25 cellular contexts compared by ENCODE assay signal in the genomic region with DNA sequence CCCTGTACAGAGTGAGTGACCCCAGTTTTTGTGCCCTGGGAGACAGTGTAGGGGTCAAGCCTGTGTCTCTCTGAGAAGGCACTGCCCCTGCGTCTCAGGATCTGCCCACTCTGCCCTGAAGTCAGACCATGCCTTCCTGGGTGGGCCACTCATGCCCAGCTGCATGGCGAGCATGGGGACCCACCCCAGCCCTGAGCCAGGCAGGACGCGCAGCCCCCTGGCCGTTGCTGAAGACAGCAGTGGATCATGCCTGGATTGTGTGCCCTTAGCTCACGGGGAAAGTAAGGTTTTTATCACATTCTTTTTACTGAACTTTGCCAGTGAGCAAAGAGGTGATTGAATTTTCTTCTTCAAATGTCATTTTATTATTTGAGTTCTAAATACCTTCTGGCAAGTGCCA.
DNase-seq lines count a peak whose midpoint lies in the region; ATAC-seq and TF ChIP-seq lines count a peak whose summit lies in the region.
"Had no signal": no experiment of that assay in that cellular context is flagged by ENCODE, and none has a peak within 500 bp of the region (broad histone marks: within the 10 kb centered on the region; RNA-seq: fewer than 3 reads in every experiment).

No MANE protein-coding gene starts in this region.

- CTCF ChIA-PET in T-cell (lab: Charles Lee): no interaction called here

- H3K36me3 ChIP-seq in CD4-positive, CD25-positive, alpha-beta regulatory T cell (ENCODE audit: control insufficient read depth, insufficient read depth, low read length): peaks cover 83% of the 10 kb centered on the region

- H3K9me3 ChIP-seq in CD4-positive, CD25-positive, alpha-beta regulatory T cell (ENCODE audit: control insufficient read depth in 2 of 2, low read length in 2 of 2): no peaks in the 10 kb centered on the region
- no peaks in the 10 kb centered on the region for H3K9me3 ChIP-seq in T-helper 17 cell (ENCODE audit: control insufficient read depth, low read length, poor library complexity, severe bottlenecking)
- H3K9me3 ChIP-seq: ascending aorta, SJSA1, thoracic aorta had no signal

- no peak overlapping the region for H3K27ac ChIP-seq in CD4-positive, CD25-positive, alpha-beta regulatory T cell (ENCODE audit: insufficient read depth, low read length, poor library complexity, severe bottlenecking)
- H3K27ac ChIP-seq in substantia nigra (ENCODE audit: low read depth, low read length, poor library complexity, severe bottlenecking): no peak overlapping the region
- H3K27ac ChIP-seq: ascending aorta, SJSA1, thoracic aorta, VCaP had no signal

- no peak overlapping the region for H3K4me3 ChIP-seq in CD4-positive, CD25-positive, alpha-beta regulatory T cell (ENCODE audit: low read depth, low read length)
- H3K4me3 ChIP-seq: ascending aorta, dorsolateral prefrontal cortex, SJSA1, thoracic aorta had no signal

- no peaks in the 10 kb centered on the region for H3K27me3 Mint-ChIP-seq in CD4-positive, CD25-positive, alpha-beta regulatory T cell
- H3K27me3 Mint-ChIP-seq in T-cell (no peaks in the 10 kb centered on the region), brain (no peaks in the 10 kb centered on the region), nephron progenitor cell (ENCODE audit: low read depth, poor library complexity) (no peaks in the 10 kb centered on the region), T-helper 17 cell (no peaks in the 10 kb centered on the region)
- H3K27me3 Mint-ChIP-seq: activated CD4-positive, alpha-beta T cell treated with anti-CD3 and anti-CD28 coated beads, Interleukin-2, amount 10 ng/mL, durations not matched to agents 7 days and 5 days; CD8-positive, alpha-beta memory T cell; stimulated activated memory B cell treated with anti-CD40 and anti-IgM and Interleukin-4, amounts not matched to agents 10 μg/mL and 1 μg/mL and 100 μg/mL, for 72 hours had no signal

- TF ChIP-seq CTCF in brain (conservative IDR thresholded peaks at IDR 0.05) (no peak), nephron progenitor cell (IDR thresholded peaks at IDR 0.05) (no peak)

- H3K27ac Mint-ChIP-seq in CD4-positive, CD25-positive, alpha-beta regulatory T cell: peak overlapping the region in 2 of 3 donors; percentile 76 to 82
- H3K27ac Mint-ChIP-seq in T-cell: peak overlapping the region; percentile 25 to 56
- H3K27ac Mint-ChIP-seq in brain: peak overlapping the region in 3 of 5 experiments; percentile 73 to 85 (median 82)
- peak overlapping the region; percentile 96 for H3K27ac Mint-ChIP-seq in nephron progenitor cell
- no peak overlapping the region for H3K27ac Mint-ChIP-seq in T-helper 17 cell
- H3K27ac Mint-ChIP-seq: activated CD4-positive, alpha-beta T cell treated with anti-CD3 and anti-CD28 coated beads, Interleukin-2, amount 10 ng/mL, durations not matched to agents 7 days and 5 days; stimulated activated memory B cell treated with anti-CD40 and anti-IgM and Interleukin-4, amounts not matched to agents 10 μg/mL and 1 μg/mL and 100 μg/mL, for 72 hours had no signal

- H3K36me3 Mint-ChIP-seq in CD4-positive, CD25-positive, alpha-beta regulatory T cell: peaks cover 63% of the 10 kb centered on the region
- H3K36me3 Mint-ChIP-seq in T-cell (peaks cover 74% of the 10 kb centered on the region), brain (peaks cover 87% of the 10 kb centered on the region), nephron progenitor cell (ENCODE audit: low read depth) (peaks cover 76% of the 10 kb centered on the region), T-helper 17 cell (ENCODE audit: low read depth) (peaks cover 15% of the 10 kb centered on the region)

- DNase-seq in CD4-positive, CD25-positive, alpha-beta regulatory T cell: no peak
- DNase-seq in T-cell (no peak), nephron progenitor cell (no peak), T-helper 17 cell (no peak), substantia nigra (lab: John Stamatoyannopoulos, UW) (no peak)
- DNase-seq: activated CD4-positive, alpha-beta T cell treated with anti-CD3 and anti-CD28 coated beads, Interleukin-2, amount 10 ng/mL, durations not matched to agents 7 days and 5 days; activated CD8-positive, alpha-beta memory T cell treated with anti-CD3 and anti-CD28 coated beads, Interleukin-2, amount 50 U/mL, for 48 hours; activated effector memory CD4-positive, alpha-beta T cell treated with anti-CD3 and anti-CD28 coated beads, Interleukin-2, amount 50 U/mL, for 16 hours; CD8-positive, alpha-beta memory T cell; central memory CD4-positive, alpha-beta T cell; dorsolateral prefrontal cortex; Kasumi-1; mammary epithelial cell; NCI-H187; NCI-H526 treated with DMSO at 0.1 percent for 48 hours; small intestine; stimulated activated CD4-positive, alpha-beta T cell treated with anti-CD3 and anti-CD28 coated beads, Interleukin-2, amount 100 ng/mL, for 48 hours had no signal

- no peaks in the 10 kb centered on the region for H3K27me3 ChIP-seq in CD4-positive, CD25-positive, alpha-beta regulatory T cell (ENCODE audit: control insufficient read depth, insufficient read depth, low read length)
- H3K27me3 ChIP-seq: ascending aorta, dorsolateral prefrontal cortex, SJSA1 had no signal

- H3K4me3 Mint-ChIP-seq in CD4-positive, CD25-positive, alpha-beta regulatory T cell: no peak overlapping the region
- H3K4me3 Mint-ChIP-seq in T-cell (no peak overlapping the region), brain (no peak overlapping the region), nephron progenitor cell (peak overlapping the region; percentile 49), T-helper 17 cell (no peak overlapping the region)
- H3K4me3 Mint-ChIP-seq: activated CD4-positive, alpha-beta T cell treated with anti-CD3 and anti-CD28 coated beads, Interleukin-2, amount 10 ng/mL, durations not matched to agents 7 days and 5 days; CD8-positive, alpha-beta memory T cell; stimulated activated memory B cell treated with anti-CD40 and anti-IgM and Interleukin-4, amounts not matched to agents 10 μg/mL and 1 μg/mL and 100 μg/mL, for 72 hours had no signal

- no peaks in the 10 kb centered on the region for H3K9me3 Mint-ChIP-seq in CD4-positive, CD25-positive, alpha-beta regulatory T cell
- no peaks in the 10 kb centered on the region for H3K9me3 Mint-ChIP-seq in T-cell
- H3K9me3 Mint-ChIP-seq in brain: no peaks in the 10 kb centered on the region
- H3K9me3 Mint-ChIP-seq in nephron progenitor cell: no peaks in the 10 kb centered on the region
- H3K9me3 Mint-ChIP-seq: activated CD4-positive, alpha-beta T cell treated with anti-CD3 and anti-CD28 coated beads, Interleukin-2, amount 10 ng/mL, durations not matched to agents 7 days and 5 days; CD8-positive, alpha-beta memory T cell; stimulated activated memory B cell treated with anti-CD40 and anti-IgM and Interleukin-4, amounts not matched to agents 10 μg/mL and 1 μg/mL and 100 μg/mL, for 72 hours had no signal

- POLR2A ChIA-PET in T-cell (lab: Charles Lee): no interaction called here

- peaks cover 5 to 51% (median 16%) of the 10 kb centered on the region in 4 donors for H3K4me1 Mint-ChIP-seq in CD4-positive, CD25-positive, alpha-beta regulatory T cell
- peaks cover 40 to 52% (median 42%) of the 10 kb centered on the region in 3 donors for H3K4me1 Mint-ChIP-seq in T-cell
- H3K4me1 Mint-ChIP-seq in brain: peaks cover 39% of the 10 kb centered on the region
- H3K4me1 Mint-ChIP-seq in nephron progenitor cell: peaks cover 89% of the 10 kb centered on the region
- peaks cover 14% of the 10 kb centered on the region for H3K4me1 Mint-ChIP-seq in T-helper 17 cell

- H3K4me1 ChIP-seq in CD4-positive, CD25-positive, alpha-beta regulatory T cell (ENCODE audit: control insufficient read depth, insufficient read depth, low read length, poor library complexity, severe bottlenecking): no peaks in the 10 kb centered on the region
- H3K4me1 ChIP-seq: ascending aorta, SJSA1 had no signal

- no peak for ATAC-seq in CD4-positive, CD25-positive, alpha-beta regulatory T cell (ENCODE audit: low read depth in 2 of 2)
- no peak for ATAC-seq in T-cell (replicated peaks in 1 of 4)
- ATAC-seq in GM18907 (IDR thresholded peaks at IDR 0.05; ENCODE audit: unreplicated experiment): no peak
- no peak for ATAC-seq in T-helper 17 cell
- ATAC-seq: HepG2; stimulated activated memory B cell treated with anti-CD40 and anti-IgM and Interleukin-4, amounts not matched to agents 10 μg/mL and 1 μg/mL and 100 μg/mL, for 72 hours had no signal
